ENCODE assay signal across 1 cellular context in the genomic region with DNA sequence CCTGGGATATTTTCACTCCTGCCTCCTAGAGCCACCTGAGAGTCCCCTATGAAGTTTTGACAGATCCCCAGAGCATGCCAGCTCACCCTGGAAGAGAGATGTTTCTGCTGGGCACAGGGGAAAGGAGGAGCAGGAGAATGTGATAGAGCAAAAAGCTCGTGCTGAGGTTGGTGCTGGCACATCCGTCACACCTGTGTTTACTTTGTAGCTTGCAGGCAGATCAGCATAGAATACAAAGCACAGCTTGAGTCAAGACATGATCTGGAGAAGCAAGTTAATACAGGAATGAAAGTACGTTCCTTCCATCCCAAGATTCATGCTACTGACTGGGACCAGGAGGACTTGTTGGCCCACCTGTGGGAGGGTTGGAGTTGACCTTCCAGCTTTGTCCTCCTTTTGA.
TF ChIP-seq lines count a peak whose summit lies in the region.

No MANE protein-coding gene starts in this region.

TF ChIP-seq in HepG2, 621 proteins besides CTCF, POLR2A, EP300 and RAD21:
- TF ChIP-seq IRF2 (CRISPR knock-in tag; IDR thresholded peaks at IDR 0.05) (no peak), KLF15 (CRISPR knock-in tag; IDR thresholded peaks at IDR 0.05; ENCODE audit: borderline replicate concordance) (no peak), ZNF44 (CRISPR knock-in tag; IDR thresholded peaks at IDR 0.05) (no peak), ZNF850 (CRISPR knock-in tag; conservative IDR thresholded peaks at IDR 0.05) (no peak), DMAP1 (CRISPR knock-in tag; IDR thresholded peaks at IDR 0.05) (no peak), SRSF4 (IDR thresholded peaks at IDR 0.05; ENCODE audit: low read depth, low read length, poor library complexity, severe bottlenecking) (no peak), NFRKB (IDR thresholded peaks at IDR 0.05) (no peak), MBNL3 (CRISPR knock-in tag; conservative IDR thresholded peaks at IDR 0.05) (no peak), SMC3 (IDR thresholded peaks at IDR 0.05; ENCODE audit: low read length) (no peak), GATAD1 (CRISPR knock-in tag; IDR thresholded peaks at IDR 0.05) (no peak), ZNF546 (CRISPR knock-in tag; conservative IDR thresholded peaks at IDR 0.05) (no peak), RBM22 (optimal IDR thresholded peaks at IDR 0.05; ENCODE audit: low read length) (no peak), ZNF839 (CRISPR knock-in tag; IDR thresholded peaks at IDR 0.05; ENCODE audit: borderline replicate concordance) (no peak), ZNF354B (CRISPR knock-in tag; IDR thresholded peaks at IDR 0.05) (no peak), SMAD3 (CRISPR knock-in tag; IDR thresholded peaks at IDR 0.05) (no peak)
- TF ChIP-seq, protein P1, sequence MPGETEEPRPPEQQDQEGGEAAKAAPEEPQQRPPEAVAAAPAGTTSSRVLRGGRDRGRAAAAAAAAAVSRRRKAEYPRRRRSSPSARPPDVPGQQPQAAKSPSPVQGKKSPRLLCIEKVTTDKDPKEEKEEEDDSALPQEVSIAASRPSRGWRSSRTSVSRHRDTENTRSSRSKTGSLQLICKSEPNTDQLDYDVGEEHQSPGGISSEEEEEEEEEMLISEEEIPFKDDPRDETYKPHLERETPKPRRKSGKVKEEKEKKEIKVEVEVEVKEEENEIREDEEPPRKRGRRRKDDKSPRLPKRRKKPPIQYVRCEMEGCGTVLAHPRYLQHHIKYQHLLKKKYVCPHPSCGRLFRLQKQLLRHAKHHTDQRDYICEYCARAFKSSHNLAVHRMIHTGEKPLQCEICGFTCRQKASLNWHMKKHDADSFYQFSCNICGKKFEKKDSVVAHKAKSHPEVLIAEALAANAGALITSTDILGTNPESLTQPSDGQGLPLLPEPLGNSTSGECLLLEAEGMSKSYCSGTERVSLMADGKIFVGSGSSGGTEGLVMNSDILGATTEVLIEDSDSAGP (CRISPR knock-in tag; IDR thresholded peaks at IDR 0.05; ENCODE audit: borderline replicate concordance) = no peak
- TF ChIP-seq, protein P2, sequence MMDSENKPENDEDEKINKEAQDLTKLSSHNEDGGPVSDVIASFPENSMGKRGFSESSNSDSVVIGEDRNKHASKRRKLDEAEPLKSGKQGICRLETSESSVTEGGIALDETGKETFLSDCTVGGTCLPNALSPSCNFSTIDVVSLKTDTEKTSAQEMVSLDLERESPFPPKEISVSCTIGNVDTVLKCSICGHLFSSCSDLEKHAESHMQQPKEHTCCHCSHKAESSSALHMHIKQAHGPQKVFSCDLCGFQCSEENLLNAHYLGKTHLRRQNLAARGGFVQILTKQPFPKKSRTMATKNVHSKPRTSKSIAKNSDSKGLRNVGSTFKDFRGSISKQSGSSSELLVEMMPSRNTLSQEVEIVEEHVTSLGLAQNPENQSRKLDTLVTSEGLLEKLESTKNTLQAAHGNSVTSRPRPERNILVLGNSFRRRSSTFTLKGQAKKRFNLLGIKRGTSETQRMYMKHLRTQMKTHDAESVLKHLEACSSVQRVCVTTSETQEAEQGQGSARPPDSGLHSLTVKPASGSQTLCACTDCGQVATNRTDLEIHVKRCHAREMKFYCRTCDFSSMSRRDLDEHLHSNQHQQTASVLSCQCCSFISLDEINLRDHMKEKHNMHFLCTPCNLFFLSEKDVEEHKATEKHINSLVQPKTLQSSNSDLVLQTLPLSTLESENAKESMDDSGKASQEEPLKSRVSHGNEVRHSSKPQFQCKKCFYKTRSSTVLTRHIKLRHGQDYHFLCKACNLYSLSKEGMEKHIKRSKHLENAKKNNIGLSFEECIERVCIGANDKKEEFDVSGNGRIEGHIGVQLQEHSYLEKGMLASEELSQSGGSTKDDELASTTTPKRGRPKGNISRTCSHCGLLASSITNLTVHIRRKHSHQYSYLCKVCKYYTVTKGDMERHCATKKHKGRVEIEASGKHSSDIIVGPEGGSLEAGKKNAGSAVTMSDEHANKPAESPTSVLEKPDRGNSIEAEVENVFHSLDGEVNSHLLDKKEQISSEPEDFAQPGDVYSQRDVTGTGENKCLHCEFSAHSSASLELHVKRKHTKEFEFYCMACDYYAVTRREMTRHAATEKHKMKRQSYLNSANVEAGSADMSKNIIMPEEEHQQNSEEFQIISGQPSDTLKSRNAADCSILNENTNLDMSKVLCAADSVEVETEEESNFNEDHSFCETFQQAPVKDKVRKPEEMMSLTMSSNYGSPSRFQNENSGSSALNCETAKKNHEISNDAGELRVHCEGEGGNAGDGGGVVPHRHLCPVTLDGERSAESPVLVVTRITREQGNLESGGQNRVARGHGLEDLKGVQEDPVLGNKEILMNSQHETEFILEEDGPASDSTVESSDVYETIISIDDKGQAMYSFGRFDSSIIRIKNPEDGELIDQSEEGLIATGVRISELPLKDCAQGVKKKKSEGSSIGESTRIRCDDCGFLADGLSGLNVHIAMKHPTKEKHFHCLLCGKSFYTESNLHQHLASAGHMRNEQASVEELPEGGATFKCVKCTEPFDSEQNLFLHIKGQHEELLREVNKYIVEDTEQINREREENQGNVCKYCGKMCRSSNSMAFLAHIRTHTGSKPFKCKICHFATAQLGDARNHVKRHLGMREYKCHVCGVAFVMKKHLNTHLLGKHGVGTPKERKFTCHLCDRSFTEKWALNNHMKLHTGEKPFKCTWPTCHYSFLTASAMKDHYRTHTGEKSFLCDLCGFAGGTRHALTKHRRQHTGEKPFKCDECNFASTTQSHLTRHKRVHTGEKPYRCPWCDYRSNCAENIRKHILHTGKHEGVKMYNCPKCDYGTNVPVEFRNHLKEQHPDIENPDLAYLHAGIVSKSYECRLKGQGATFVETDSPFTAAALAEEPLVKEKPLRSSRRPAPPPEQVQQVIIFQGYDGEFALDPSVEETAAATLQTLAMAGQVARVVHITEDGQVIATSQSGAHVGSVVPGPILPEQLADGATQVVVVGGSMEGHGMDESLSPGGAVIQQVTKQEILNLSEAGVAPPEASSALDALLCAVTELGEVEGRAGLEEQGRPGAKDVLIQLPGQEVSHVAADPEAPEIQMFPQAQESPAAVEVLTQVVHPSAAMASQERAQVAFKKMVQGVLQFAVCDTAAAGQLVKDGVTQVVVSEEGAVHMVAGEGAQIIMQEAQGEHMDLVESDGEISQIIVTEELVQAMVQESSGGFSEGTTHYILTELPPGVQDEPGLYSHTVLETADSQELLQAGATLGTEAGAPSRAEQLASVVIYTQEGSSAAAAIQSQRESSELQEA (CRISPR knock-in tag; IDR thresholded peaks at IDR 0.05; ENCODE audit: not compliant biosample characterization) = no peak
- TF ChIP-seq, protein P3, sequence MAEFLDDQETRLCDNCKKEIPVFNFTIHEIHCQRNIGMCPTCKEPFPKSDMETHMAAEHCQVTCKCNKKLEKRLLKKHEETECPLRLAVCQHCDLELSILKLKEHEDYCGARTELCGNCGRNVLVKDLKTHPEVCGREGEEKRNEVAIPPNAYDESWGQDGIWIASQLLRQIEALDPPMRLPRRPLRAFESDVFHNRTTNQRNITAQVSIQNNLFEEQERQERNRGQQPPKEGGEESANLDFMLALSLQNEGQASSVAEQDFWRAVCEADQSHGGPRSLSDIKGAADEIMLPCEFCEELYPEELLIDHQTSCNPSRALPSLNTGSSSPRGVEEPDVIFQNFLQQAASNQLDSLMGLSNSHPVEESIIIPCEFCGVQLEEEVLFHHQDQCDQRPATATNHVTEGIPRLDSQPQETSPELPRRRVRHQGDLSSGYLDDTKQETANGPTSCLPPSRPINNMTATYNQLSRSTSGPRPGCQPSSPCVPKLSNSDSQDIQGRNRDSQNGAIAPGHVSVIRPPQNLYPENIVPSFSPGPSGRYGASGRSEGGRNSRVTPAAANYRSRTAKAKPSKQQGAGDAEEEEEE (CRISPR knock-in tag; IDR thresholded peaks at IDR 0.05; ENCODE audit: borderline replicate concordance) = no peak
TF ChIP-seq in HepG2: peak in this region for 0.
